1 cellular context compared by ENCODE assay signal in genomic region chr16:3587547-3588110, GRCh38.
TF ChIP-seq lines count a peak whose summit lies in the region.

No MANE protein-coding gene starts in this region.

TF ChIP-seq in GM23338, 12 proteins besides CTCF, POLR2A, EP300 and RAD21 (continued from another document):
- TF ChIP-seq REST (IDR thresholded peaks at IDR 0.05; ENCODE audit: unreplicated experiment) (no peak), EZH2 (IDR thresholded peaks at IDR 0.05; ENCODE audit: low read depth, unreplicated experiment) (no peak), STAT1 (IDR thresholded peaks at IDR 0.05; ENCODE audit: unreplicated experiment) (no peak), CREB1 (CRISPR knock-in tag; IDR thresholded peaks at IDR 0.05; ENCODE audit: low read depth) (no peak), ZNF331 (CRISPR knock-in tag; IDR thresholded peaks at IDR 0.05; ENCODE audit: low read depth) (no peak), NANOG (IDR thresholded peaks at IDR 0.05; ENCODE audit: borderline replicate concordance) (no peak), POLR2AphosphoS5 (IDR thresholded peaks at IDR 0.05; ENCODE audit: low read depth) (no peak), JUNB (IDR thresholded peaks at IDR 0.05; ENCODE audit: unreplicated experiment) (no peak), ETS1 (IDR thresholded peaks at IDR 0.05) (no peak)
